ENCODE assay signal across 24 cellular contexts in the genomic region with DNA sequence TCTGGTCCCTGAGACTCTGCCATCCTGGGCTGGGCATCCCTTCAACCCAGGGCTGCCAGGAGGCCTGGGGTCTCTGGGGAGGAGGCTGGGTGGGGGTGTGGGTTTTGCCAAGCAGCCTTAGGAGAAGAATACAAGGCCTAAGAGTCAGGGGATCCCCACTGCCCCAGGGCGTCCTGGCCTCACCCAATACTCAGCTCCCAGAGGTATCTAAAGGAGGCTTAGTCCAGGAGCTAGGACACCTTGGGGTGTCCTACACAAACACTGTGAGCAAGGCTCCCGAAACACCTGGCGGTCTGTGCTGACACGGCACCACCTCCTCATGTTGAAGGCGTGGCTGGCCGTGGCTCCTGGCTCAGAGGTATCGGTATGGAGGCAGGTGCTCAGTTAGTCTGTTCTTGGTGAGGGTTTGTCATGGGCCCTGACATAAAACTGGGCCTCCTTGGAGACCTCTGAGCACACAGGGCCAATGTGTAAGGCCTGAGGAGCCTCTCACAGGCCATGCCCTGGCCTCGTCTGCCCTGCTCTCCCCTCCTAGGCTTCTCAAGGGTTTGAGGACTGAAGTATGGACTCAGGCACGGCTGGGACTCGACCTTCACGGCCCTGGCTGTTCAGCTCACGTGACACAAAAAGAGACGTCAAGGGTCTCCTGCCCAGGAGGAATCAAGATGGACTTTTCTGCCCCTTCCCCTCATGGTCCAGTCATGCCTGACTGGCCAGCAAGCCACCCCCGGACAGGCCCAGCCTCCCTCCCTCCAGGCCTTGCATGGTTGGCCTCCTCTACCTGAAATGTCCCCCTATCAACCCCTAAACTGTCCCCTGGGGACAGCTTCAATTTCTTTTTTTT.
A peak's percentile ranks its signal among the peaks of the same experiment; 100 is the strongest.
DNase-seq lines count a peak whose midpoint lies in the region; ATAC-seq, FAIRE-seq and TF ChIP-seq lines count a peak whose summit lies in the region.
"Had no signal": no experiment of that assay in that cellular context is flagged by ENCODE, and none has a peak within 500 bp of the region (broad histone marks: within the 10 kb centered on the region; RNA-seq: fewer than 3 reads in every experiment).

No MANE protein-coding gene starts in this region.

- CTCF ChIA-PET in naive thymus-derived CD4-positive, alpha-beta T cell (lab: Charles Lee) = no interaction called here

- peak; percentile 68 for FAIRE-seq in urothelium cell line (lab: Jason Lieb, UNC)
- FAIRE-seq: GM12878 had no signal

- H3K27me3 ChIP-seq in naive thymus-derived CD4-positive, alpha-beta T cell (ENCODE audit: control insufficient read depth in 2 of 2, insufficient read depth in 2 of 2, low read length in 2 of 2) = no peaks in the 10 kb centered on the region
- H3K27me3 ChIP-seq in upper lobe of left lung = no peaks in the 10 kb centered on the region
- H3K27me3 ChIP-seq: BLaER1 treated with 17β-estradiol and CSF1 and Interleukin-3, amounts not matched to agents 10 nM and 100 nM; MG63 had no signal

- peak; percentile 8 for ATAC-seq in naive thymus-derived CD4-positive, alpha-beta T cell
- no peak for ATAC-seq in upper lobe of left lung (ENCODE audit: low FRiP score in 2 of 2)
- ATAC-seq: GM12878, HCT116 had no signal

- no peak for TF ChIP-seq CTCF in upper lobe of left lung (IDR thresholded peaks at IDR 0.05)

- no peaks in the 10 kb centered on the region for H3K36me3 Mint-ChIP-seq in activated T-cell treated with anti-CD3 and anti-CD28 coated beads, Interleukin-2, amount 50 U/mL, for 24 hours (ENCODE audit: low read depth)
- no peaks in the 10 kb centered on the region for H3K36me3 Mint-ChIP-seq in naive thymus-derived CD4-positive, alpha-beta T cell
- H3K36me3 Mint-ChIP-seq: CD4-positive, alpha-beta memory T cell had no signal

- WGBS in upper lobe of left lung, 2 donors = 86 to 88% methylated on average over 13 to 14 of the region's 14 CpGs

- H3K9me3 Mint-ChIP-seq in activated T-cell treated with anti-CD3 and anti-CD28 coated beads, Interleukin-2, amount 50 U/mL, for 24 hours = no peaks in the 10 kb centered on the region
- H3K9me3 Mint-ChIP-seq in naive thymus-derived CD4-positive, alpha-beta T cell = no peaks in the 10 kb centered on the region
- H3K9me3 Mint-ChIP-seq: CD4-positive, alpha-beta memory T cell had no signal

- H3K4me3 ChIP-seq in naive thymus-derived CD4-positive, alpha-beta T cell (ENCODE audit: low read length) = no peak overlapping the region
- H3K4me3 ChIP-seq in upper lobe of left lung = no peak overlapping the region
- H3K4me3 ChIP-seq: BLaER1 treated with 17β-estradiol and CSF1 and Interleukin-3, amounts not matched to agents 10 nM and 100 nM; GM12878; GM23248; MG63 had no signal

- DNase-seq in activated T-cell treated with anti-CD3 and anti-CD28 coated beads, Interleukin-2, amount 50 U/mL, for 24 hours = peak; percentile 19
- DNase-seq in activated T-cell treated with anti-CD3 and anti-CD28 coated beads, Interleukin-2, amount 50 U/mL, for 48 hours = no peak
- DNase-seq in SW480 (ENCODE audit: low spot score) (peak; percentile 32), urothelium cell line (ENCODE audit: low spot score) (no peak), GDM1 (lab: John Stamatoyannopoulos, UW) (no peak), upper lobe of left lung (no peak)
- DNase-seq in naive thymus-derived CD4-positive, alpha-beta T cell = no peak
- DNase-seq: 8988T; Caco-2; CD4-positive, alpha-beta memory T cell; DMS 273 treated with DMSO at 0.1 percent for 48 hours; DMS79 treated with DMSO at 0.1 percent for 48 hours; GM23248; MG63; NCI-H1048; NCI-H1436; NCI-H187 treated with DMSO at 0.1 percent for 48 hours; NCI-H2107; NCI-H446 treated with DMSO at 0.1 percent for 48 hours; NCI-H526 treated with DMSO at 0.1 percent for 48 hours; Right ventricle myocardium superior had no signal

- POLR2A ChIA-PET in naive thymus-derived CD4-positive, alpha-beta T cell (lab: Charles Lee) = interaction anchor here (0.6 kb wide), 1 partner anchor 443 kb away, joined by 3 read pairs; no protein-coding TSS in a partner anchor

- intact Hi-C loops in naive thymus-derived CD4-positive, alpha-beta T cell (cut with micrococcal nuclease) = no loop called here

- no peak overlapping the region for H3K27ac ChIP-seq in naive thymus-derived CD4-positive, alpha-beta T cell (ENCODE audit: low read depth, low read length)
- no peak overlapping the region for H3K27ac ChIP-seq in upper lobe of left lung
- H3K27ac ChIP-seq: BLaER1 treated with 17β-estradiol and CSF1 and Interleukin-3, amounts not matched to agents 10 nM and 100 nM; GM23248 had no signal

- no peak overlapping the region for H3K27ac Mint-ChIP-seq in activated T-cell treated with anti-CD3 and anti-CD28 coated beads, Interleukin-2, amount 50 U/mL, for 24 hours
- no peak overlapping the region for H3K27ac Mint-ChIP-seq in naive thymus-derived CD4-positive, alpha-beta T cell
- H3K27ac Mint-ChIP-seq: CD4-positive, alpha-beta memory T cell had no signal

- H3K4me1 Mint-ChIP-seq in activated T-cell treated with anti-CD3 and anti-CD28 coated beads, Interleukin-2, amount 50 U/mL, for 24 hours (ENCODE audit: low read depth) = peaks cover 19% of the 10 kb centered on the region
- H3K4me1 Mint-ChIP-seq in naive thymus-derived CD4-positive, alpha-beta T cell = peaks cover 0 to 24% (median 11%) of the 10 kb centered on the region in 7 donors

- H3K36me3 ChIP-seq in naive thymus-derived CD4-positive, alpha-beta T cell (ENCODE audit: control insufficient read depth in 2 of 3, insufficient read depth in 3 of 3, low read length in 3 of 3) = no peaks in the 10 kb centered on the region
- no peaks in the 10 kb centered on the region for H3K36me3 ChIP-seq in upper lobe of left lung
- H3K36me3 ChIP-seq: BLaER1 treated with 17β-estradiol and CSF1 and Interleukin-3, amounts not matched to agents 10 nM and 100 nM; MG63 had no signal

- no peaks in the 10 kb centered on the region for H3K9me3 ChIP-seq in naive thymus-derived CD4-positive, alpha-beta T cell (ENCODE audit: control insufficient read depth in 2 of 3, low read length in 3 of 3)
- H3K9me3 ChIP-seq in upper lobe of left lung = no peaks in the 10 kb centered on the region
- H3K9me3 ChIP-seq: BLaER1 treated with 17β-estradiol and CSF1 and Interleukin-3, amounts not matched to agents 10 nM and 100 nM; Caco-2; MG63 had no signal

- no peak for TF ChIP-seq POLR2A in upper lobe of left lung (IDR thresholded peaks at IDR 0.05)

- TF ChIP-seq EP300 in upper lobe of left lung (IDR thresholded peaks at IDR 0.05) = no peak

- no peaks in the 10 kb centered on the region for H3K4me1 ChIP-seq in naive thymus-derived CD4-positive, alpha-beta T cell (ENCODE audit: control insufficient read depth in 2 of 2, insufficient read depth in 2 of 2, low read length in 2 of 2)
- no peaks in the 10 kb centered on the region for H3K4me1 ChIP-seq in upper lobe of left lung

- H3K27me3 Mint-ChIP-seq in activated T-cell treated with anti-CD3 and anti-CD28 coated beads, Interleukin-2, amount 50 U/mL, for 24 hours = peaks cover 6% of the 10 kb centered on the region
- peaks cover 0 to 8% (median 0%) of the 10 kb centered on the region in 5 donors for H3K27me3 Mint-ChIP-seq in naive thymus-derived CD4-positive, alpha-beta T cell

- H3K4me3 Mint-ChIP-seq in activated T-cell treated with anti-CD3 and anti-CD28 coated beads, Interleukin-2, amount 50 U/mL, for 24 hours = no peak overlapping the region
- no peak overlapping the region for H3K4me3 Mint-ChIP-seq in naive thymus-derived CD4-positive, alpha-beta T cell
- H3K4me3 Mint-ChIP-seq: CD4-positive, alpha-beta memory T cell had no signal

Comparison
In these comparisons a context has a peak if more than half of its experiments do, and no peak if none do; other contexts are left out.
1. DNase-seq: peak in activated T-cell treated with anti-CD3 and anti-CD28 coated beads, Interleukin-2, amount 50 U/mL, for 24 hours (single experiment) and SW480 (single experiment); none in activated T-cell treated with anti-CD3 and anti-CD28 coated beads, Interleukin-2, amount 50 U/mL, for 48 hours (0 of 2), naive thymus-derived CD4-positive, alpha-beta T cell (0 of 9), urothelium cell line (single experiment), GDM1 (single experiment) and upper lobe of left lung (0 of 2).